Comparison of ENCODE assay signal across 11 cellular contexts in the genomic region with DNA sequence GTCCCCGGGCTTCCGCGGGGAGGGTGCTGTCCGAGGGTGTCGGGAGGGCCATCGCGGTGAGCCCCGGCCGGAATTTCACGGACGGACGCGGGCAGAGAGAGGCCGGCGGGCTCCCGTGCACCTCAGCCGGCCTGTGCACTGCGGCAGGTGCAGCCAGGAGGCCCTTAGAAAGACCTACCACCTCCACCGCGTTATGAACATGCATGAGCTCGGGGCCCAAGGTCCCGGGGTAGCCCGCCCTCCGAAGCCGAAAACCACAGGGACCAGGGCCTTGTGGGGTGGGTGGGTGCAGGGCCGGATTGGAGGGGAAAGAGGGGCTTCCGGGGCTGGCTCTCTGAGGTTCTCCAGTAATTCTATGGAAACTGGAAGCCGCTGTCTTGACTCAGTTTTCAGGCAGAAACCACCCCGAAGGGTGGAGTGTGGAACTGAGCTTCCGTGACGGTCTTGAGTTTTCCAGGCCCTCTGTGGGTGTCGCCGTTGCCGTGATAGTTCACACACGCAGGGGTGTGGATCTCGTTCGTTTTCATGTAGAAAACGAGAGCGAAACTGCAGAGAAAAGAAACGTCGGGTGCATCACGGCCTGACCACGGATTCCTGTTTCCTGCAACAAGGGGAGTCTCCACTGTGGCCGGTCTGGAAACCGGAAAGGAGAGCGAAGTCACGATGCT. TPM values are rescaled to one million over a fixed set of nuclear protein-coding genes. Genes with fewer than 3 reads are reported as not detected.
A peak's percentile ranks its signal among the peaks of the same experiment; 100 is the strongest.
DNase-seq lines count a peak whose midpoint lies in the region; ATAC-seq and TF ChIP-seq lines count a peak whose summit lies in the region.
"Not testable (repeated sequence)": the region's sequence is repeated elsewhere in the genome, so short reads cannot be mapped to it uniquely, and the experiment has no call there.
"Had no signal": no experiment of that assay in that cellular context is flagged by ENCODE, and none has a peak within 500 bp of the region (broad histone marks: within the 10 kb centered on the region; RNA-seq: fewer than 3 reads in every experiment).

No MANE protein-coding gene starts in this region.

- not testable (repeated sequence) for H3K4me1 ChIP-seq in hepatocyte (ENCODE audit: insufficient read depth); osteoblast (ENCODE audit: insufficient read depth, low read length)
- H3K4me1 ChIP-seq in tibial artery, result peaks cover 0 to 39% (median 30%) of the 10 kb centered on the region in 4 donors

- H3K9me3 ChIP-seq in hepatocyte (ENCODE audit: low read depth); osteoblast (ENCODE audit: low read depth, low read length); tibial artery: not testable (repeated sequence)

- DNase-seq in T-cell; activated T-helper 1 cell treated with anti-CD3 and anti-CD28 coated beads, Interleukin-12 subunit alpha, Interleukin-12 subunit beta, Interleukin-2, Interleukin-4 antibody, amounts not matched to agents 30 ng/mL and 10 ng/mL and 1 ng/mL, durations not matched to agents 14 hours and 24 hours and 36 hours (ENCODE audit: low spot score); tibial artery: not testable (repeated sequence)
- peak; percentile 97 for DNase-seq in chondrocyte (ENCODE audit: low spot score)
- DNase-seq in hepatocyte (ENCODE audit: low spot score), result peak; percentile 11
- peak; percentile 38 for DNase-seq in osteoblast (ENCODE audit: insufficient read length, low spot score, missing footprints)

- intact Hi-C loops in activated T-helper 1 cell treated with anti-CD3 and anti-CD28 coated beads, Interleukin-12 subunit alpha, Interleukin-12 subunit beta, Interleukin-2, Interleukin-4 antibody, amounts not matched to agents 30 ng/mL and 10 ng/mL and 1 ng/mL, durations not matched to agents 14 hours and 24 hours and 36 hours (cut with micrococcal nuclease); tibial artery (cut with DNase I; ENCODE audit: low total_unique reads): not testable (repeated sequence)

- H3K27me3 Mint-ChIP-seq in T-cell, result peaks cover 25 to 36% of the 10 kb centered on the region in 2 donors
- H3K27me3 Mint-ChIP-seq in activated T-helper 1 cell treated with anti-CD3 and anti-CD28 coated beads, Interleukin-12 subunit alpha, Interleukin-12 subunit beta, Interleukin-2, Interleukin-4 antibody, amounts not matched to agents 30 ng/mL and 10 ng/mL and 1 ng/mL, durations not matched to agents 14 hours and 24 hours and 36 hours (ENCODE audit: insufficient read depth), result peaks cover 37% of the 10 kb centered on the region
- not testable (repeated sequence) for H3K27me3 Mint-ChIP-seq in chondrocyte (ENCODE audit: low read depth)

- ATAC-seq in GM18511 (IDR thresholded peaks at IDR 0.05; ENCODE audit: unreplicated experiment) (peak; percentile 51), HG02759 (IDR thresholded peaks at IDR 0.05; ENCODE audit: unreplicated experiment) (peak; percentile 42), T-cell (replicated peaks in 1 of 4) (peak; percentile 29 to 55 (median 44))

- TF ChIP-seq CTCF in chondrocyte (IDR thresholded peaks at IDR 0.05); hepatocyte (IDR thresholded peaks at IDR 0.05; ENCODE audit: poor library complexity); osteoblast (IDR thresholded peaks at IDR 0.05; ENCODE audit: extremely low read depth, low read depth, low read length); tibial artery (IDR thresholded peaks at IDR 0.05): not testable (repeated sequence)

- not testable (repeated sequence) for H4K20me1 ChIP-seq in hepatocyte (ENCODE audit: insufficient read depth, poor library complexity, severe bottlenecking); osteoblast (ENCODE audit: insufficient read depth, low read length)

- not testable (repeated sequence) for H3K4me3 ChIP-seq in hepatocyte; osteoblast (ENCODE audit: insufficient read depth, low read length)
- H3K4me3 ChIP-seq in tibial artery, result peak overlapping the region; percentile 34 to 43

- peaks cover 16% of the 10 kb centered on the region for H3K27me3 ChIP-seq in hepatocyte
- H3K27me3 ChIP-seq in osteoblast (ENCODE audit: insufficient read depth, low read length), result peaks cover 37% of the 10 kb centered on the region
- H3K27me3 ChIP-seq in tibial artery, result peaks cover 0 to 46% of the 10 kb centered on the region in 2 donors

- not testable (repeated sequence) for H2AFZ ChIP-seq in hepatocyte; osteoblast (ENCODE audit: low read length)

- H3K27ac ChIP-seq in hepatocyte; osteoblast (ENCODE audit: low read depth, low read length); tibial artery: not testable (repeated sequence)

- not testable (repeated sequence) for H3K27ac Mint-ChIP-seq in T-cell; activated T-helper 1 cell treated with anti-CD3 and anti-CD28 coated beads, Interleukin-12 subunit alpha, Interleukin-12 subunit beta, Interleukin-2, Interleukin-4 antibody, amounts not matched to agents 30 ng/mL and 10 ng/mL and 1 ng/mL, durations not matched to agents 14 hours and 24 hours and 36 hours; chondrocyte (ENCODE audit: unreplicated experiment)

- H3K9me2 ChIP-seq in hepatocyte (replicated peaks; ENCODE audit: insufficient read depth), result not testable (repeated sequence)

- CTCF ChIA-PET in T-cell (lab: Charles Lee), result not testable (repeated sequence)

- not testable (repeated sequence) for H3K36me3 ChIP-seq in hepatocyte (replicated peaks; ENCODE audit: insufficient read depth, low read depth); osteoblast (ENCODE audit: insufficient read depth, low read length); tibial artery

- not testable (repeated sequence) for H3K79me2 ChIP-seq in hepatocyte; osteoblast (ENCODE audit: insufficient read depth, low read length)

- 57% methylated on average over 30 of the region's 47 CpGs for WGBS in hepatocyte (ENCODE audit: low lambda C conversion rate, missing lambda C conversion rate)

- H3K4me1 Mint-ChIP-seq in T-cell, result peaks cover 28 to 32% (median 31%) of the 10 kb centered on the region in 3 donors
- H3K4me1 Mint-ChIP-seq in activated T-helper 1 cell treated with anti-CD3 and anti-CD28 coated beads, Interleukin-12 subunit alpha, Interleukin-12 subunit beta, Interleukin-2, Interleukin-4 antibody, amounts not matched to agents 30 ng/mL and 10 ng/mL and 1 ng/mL, durations not matched to agents 14 hours and 24 hours and 36 hours (ENCODE audit: low read depth), result peaks cover 16% of the 10 kb centered on the region
- H3K4me1 Mint-ChIP-seq in chondrocyte (ENCODE audit: low read depth), result not testable (repeated sequence)

- H3K4me3 Mint-ChIP-seq in T-cell, result peak overlapping the region; percentile 59 to 74 (median 71)
- peak overlapping the region; percentile 73 for H3K4me3 Mint-ChIP-seq in activated T-helper 1 cell treated with anti-CD3 and anti-CD28 coated beads, Interleukin-12 subunit alpha, Interleukin-12 subunit beta, Interleukin-2, Interleukin-4 antibody, amounts not matched to agents 30 ng/mL and 10 ng/mL and 1 ng/mL, durations not matched to agents 14 hours and 24 hours and 36 hours
- not testable (repeated sequence) for H3K4me3 Mint-ChIP-seq in chondrocyte (ENCODE audit: unreplicated experiment)

- peak overlapping the region; percentile 51 for H3K4me2 ChIP-seq in hepatocyte
- not testable (repeated sequence) for H3K4me2 ChIP-seq in osteoblast (ENCODE audit: insufficient read depth, low read length)

- POLR2A ChIA-PET in T-cell (lab: Charles Lee), result not testable (repeated sequence)

- H3K36me3 Mint-ChIP-seq in T-cell; activated T-helper 1 cell treated with anti-CD3 and anti-CD28 coated beads, Interleukin-12 subunit alpha, Interleukin-12 subunit beta, Interleukin-2, Interleukin-4 antibody, amounts not matched to agents 30 ng/mL and 10 ng/mL and 1 ng/mL, durations not matched to agents 14 hours and 24 hours and 36 hours (ENCODE audit: low read depth); chondrocyte (ENCODE audit: low read depth): not testable (repeated sequence)

- not testable (repeated sequence) for H3K9me3 Mint-ChIP-seq in T-cell; activated T-helper 1 cell treated with anti-CD3 and anti-CD28 coated beads, Interleukin-12 subunit alpha, Interleukin-12 subunit beta, Interleukin-2, Interleukin-4 antibody, amounts not matched to agents 30 ng/mL and 10 ng/mL and 1 ng/mL, durations not matched to agents 14 hours and 24 hours and 36 hours
- peaks cover 17% of the 10 kb centered on the region for H3K9me3 Mint-ChIP-seq in chondrocyte (ENCODE audit: low read depth)

RNA-seq across cellular contexts. Expression of gene FRG2, which starts 4.3 kb away (rescaled TPM):
- total RNA-seq in T-cell (not detected), chondrocyte (not detected in 3 replicates), hepatocyte (not detected in 2 replicates), osteoblast (not detected in 2 replicates)
- total RNA-seq in activated T-helper 1 cell treated with anti-CD3 and anti-CD28 coated beads, Interleukin-12 subunit alpha, Interleukin-12 subunit beta, Interleukin-2, Interleukin-4 antibody, amounts not matched to agents 30 ng/mL and 10 ng/mL and 1 ng/mL, durations not matched to agents 14 hours and 24 hours and 36 hours, result not detected in 2 replicates
- not detected in 2 replicates for polyA plus RNA-seq in hepatocyte
- total RNA-seq: dermis microvascular lymphatic vessel endothelial cell, LHCN-M2, liver had no signal
- polyA plus RNA-seq: liver had no signal

RNA-seq across cellular contexts. Expression of gene DBET, which starts 41.6 kb away (rescaled TPM):
- total RNA-seq in T-cell (under 1 TPM in 1 of 5 donors, not detected in 4; 0.09 TPM), chondrocyte (not detected in 3 replicates), hepatocyte (not detected in 2 replicates), osteoblast (not detected in 2 replicates)
- not detected in 2 replicates for total RNA-seq in activated T-helper 1 cell treated with anti-CD3 and anti-CD28 coated beads, Interleukin-12 subunit alpha, Interleukin-12 subunit beta, Interleukin-2, Interleukin-4 antibody, amounts not matched to agents 30 ng/mL and 10 ng/mL and 1 ng/mL, durations not matched to agents 14 hours and 24 hours and 36 hours
- polyA plus RNA-seq in hepatocyte, result not detected in 2 replicates
- total RNA-seq: dermis microvascular lymphatic vessel endothelial cell, LHCN-M2, liver had no signal
- polyA plus RNA-seq: liver had no signal
